1 cellular context compared by ENCODE assay signal in the genomic region with DNA sequence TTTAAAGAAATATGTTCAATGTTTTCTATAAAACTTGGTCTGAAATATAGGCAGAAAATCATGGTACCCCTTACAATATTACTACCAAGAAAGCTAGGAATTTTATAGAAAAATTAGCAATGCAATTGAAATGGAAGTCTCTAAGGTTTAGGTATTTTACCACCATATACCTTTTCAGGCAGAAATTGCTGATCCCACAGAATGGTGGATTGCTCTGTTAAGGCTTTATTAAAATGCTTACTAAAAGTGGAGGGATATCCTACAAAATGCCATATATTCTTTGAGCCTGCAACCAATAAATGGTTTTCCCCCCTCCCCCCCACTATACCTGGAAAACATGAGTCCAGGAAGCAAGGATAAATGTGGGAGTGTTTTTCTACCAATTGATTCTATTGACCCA.
TF ChIP-seq lines count a peak whose summit lies in the region.

No MANE protein-coding gene starts in this region.

TF ChIP-seq in HepG2, 621 proteins besides CTCF, POLR2A, EP300 and RAD21 (continued from another document):
- TF ChIP-seq, protein P1, sequence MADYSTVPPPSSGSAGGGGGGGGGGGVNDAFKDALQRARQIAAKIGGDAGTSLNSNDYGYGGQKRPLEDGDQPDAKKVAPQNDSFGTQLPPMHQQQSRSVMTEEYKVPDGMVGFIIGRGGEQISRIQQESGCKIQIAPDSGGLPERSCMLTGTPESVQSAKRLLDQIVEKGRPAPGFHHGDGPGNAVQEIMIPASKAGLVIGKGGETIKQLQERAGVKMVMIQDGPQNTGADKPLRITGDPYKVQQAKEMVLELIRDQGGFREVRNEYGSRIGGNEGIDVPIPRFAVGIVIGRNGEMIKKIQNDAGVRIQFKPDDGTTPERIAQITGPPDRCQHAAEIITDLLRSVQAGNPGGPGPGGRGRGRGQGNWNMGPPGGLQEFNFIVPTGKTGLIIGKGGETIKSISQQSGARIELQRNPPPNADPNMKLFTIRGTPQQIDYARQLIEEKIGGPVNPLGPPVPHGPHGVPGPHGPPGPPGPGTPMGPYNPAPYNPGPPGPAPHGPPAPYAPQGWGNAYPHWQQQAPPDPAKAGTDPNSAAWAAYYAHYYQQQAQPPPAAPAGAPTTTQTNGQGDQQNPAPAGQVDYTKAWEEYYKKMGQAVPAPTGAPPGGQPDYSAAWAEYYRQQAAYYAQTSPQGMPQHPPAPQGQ (CRISPR knock-in tag; IDR thresholded peaks at IDR 0.05; ENCODE audit: borderline replicate concordance): no peak
- TF ChIP-seq ZNF34 (CRISPR knock-in tag; IDR thresholded peaks at IDR 0.05; ENCODE audit: borderline replicate concordance) (no peak), MAFK (conservative IDR thresholded peaks at IDR 0.05 in 1 of 2, IDR thresholded peaks at IDR 0.05 in 1 of 2; ENCODE audit: low read length in 2 of 2) (peak; percentile 73 to 84), FOXK2 (IDR thresholded peaks at IDR 0.05) (no peak), ZNF644 (CRISPR knock-in tag; IDR thresholded peaks at IDR 0.05; ENCODE audit: low read depth) (no peak), GTF3A (CRISPR knock-in tag; conservative IDR thresholded peaks at IDR 0.05) (no peak), ZNF234 (CRISPR knock-in tag; conservative IDR thresholded peaks at IDR 0.05) (no peak), MEF2D (CRISPR knock-in tag; IDR thresholded peaks at IDR 0.05) (no peak), NR3C1 (CRISPR knock-in tag; IDR thresholded peaks at IDR 0.05) (no peak)
- TF ChIP-seq, protein P2, sequence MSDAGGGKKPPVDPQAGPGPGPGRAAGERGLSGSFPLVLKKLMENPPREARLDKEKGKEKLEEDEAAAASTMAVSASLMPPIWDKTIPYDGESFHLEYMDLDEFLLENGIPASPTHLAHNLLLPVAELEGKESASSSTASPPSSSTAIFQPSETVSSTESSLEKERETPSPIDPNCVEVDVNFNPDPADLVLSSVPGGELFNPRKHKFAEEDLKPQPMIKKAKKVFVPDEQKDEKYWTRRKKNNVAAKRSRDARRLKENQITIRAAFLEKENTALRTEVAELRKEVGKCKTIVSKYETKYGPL (CRISPR knock-in tag; IDR thresholded peaks at IDR 0.05): no peak
- TF ChIP-seq, protein P3, sequence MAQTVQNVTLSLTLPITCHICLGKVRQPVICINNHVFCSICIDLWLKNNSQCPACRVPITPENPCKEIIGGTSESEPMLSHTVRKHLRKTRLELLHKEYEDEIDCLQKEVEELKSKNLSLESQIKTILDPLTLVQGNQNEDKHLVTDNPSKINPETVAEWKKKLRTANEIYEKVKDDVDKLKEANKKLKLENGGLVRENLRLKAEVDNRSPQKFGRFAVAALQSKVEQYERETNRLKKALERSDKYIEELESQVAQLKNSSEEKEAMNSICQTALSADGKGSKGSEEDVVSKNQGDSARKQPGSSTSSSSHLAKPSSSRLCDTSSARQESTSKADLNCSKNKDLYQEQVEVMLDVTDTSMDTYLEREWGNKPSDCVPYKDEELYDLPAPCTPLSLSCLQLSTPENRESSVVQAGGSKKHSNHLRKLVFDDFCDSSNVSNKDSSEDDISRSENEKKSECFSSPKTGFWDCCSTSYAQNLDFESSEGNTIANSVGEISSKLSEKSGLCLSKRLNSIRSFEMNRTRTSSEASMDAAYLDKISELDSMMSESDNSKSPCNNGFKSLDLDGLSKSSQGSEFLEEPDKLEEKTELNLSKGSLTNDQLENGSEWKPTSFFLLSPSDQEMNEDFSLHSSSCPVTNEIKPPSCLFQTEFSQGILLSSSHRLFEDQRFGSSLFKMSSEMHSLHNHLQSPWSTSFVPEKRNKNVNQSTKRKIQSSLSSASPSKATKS (CRISPR knock-in tag; IDR thresholded peaks at IDR 0.05): no peak
